ENCODE assay signal across 11 cellular contexts in the genomic region with DNA sequence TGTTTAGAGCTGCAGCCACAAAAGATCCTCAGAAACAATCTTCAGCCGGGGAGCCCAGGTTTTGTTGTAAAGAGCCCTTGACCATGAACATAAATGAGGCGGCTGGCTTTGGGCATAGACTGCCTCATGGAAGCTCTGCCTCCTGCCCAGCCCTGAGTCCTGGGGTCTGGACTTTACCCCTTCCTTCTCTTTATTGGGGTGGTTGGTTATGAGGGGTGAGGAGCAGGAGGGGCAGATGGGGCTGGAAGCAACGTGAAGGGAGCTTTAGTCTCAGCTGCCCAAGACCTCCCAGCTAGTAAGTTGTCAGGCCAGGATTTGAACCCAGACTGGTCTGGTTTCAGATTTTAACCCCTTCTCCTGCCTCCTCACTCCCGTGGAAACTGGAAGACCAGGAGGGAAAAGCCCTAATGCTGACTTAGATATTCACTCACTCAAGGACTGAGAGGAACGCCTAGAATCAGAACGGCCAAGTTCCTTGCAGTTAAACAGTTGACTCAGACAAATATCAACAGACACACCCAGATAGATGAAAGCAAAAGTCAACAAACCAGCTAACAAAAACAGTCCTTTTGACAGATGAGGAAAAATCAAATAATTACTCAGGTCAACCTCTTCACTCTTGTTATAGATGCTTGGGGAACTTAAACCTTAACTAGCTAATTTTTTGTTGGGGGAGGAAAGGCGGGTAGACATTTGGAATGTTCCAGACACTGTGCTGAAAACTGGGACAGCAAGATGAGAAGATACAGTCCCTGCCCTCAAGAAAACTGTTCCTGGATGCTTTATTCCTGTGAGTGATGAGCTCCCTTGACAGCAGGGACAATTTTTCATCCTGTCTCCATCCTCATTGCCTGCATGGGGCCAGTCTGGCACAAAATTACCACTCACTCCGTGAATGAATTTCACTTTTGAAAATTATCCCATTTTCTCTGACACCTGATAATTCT. TPM values are rescaled to one million over a fixed set of nuclear protein-coding genes. Genes with fewer than 3 reads are reported as not detected.
DNase-seq lines count a peak whose midpoint lies in the region; ATAC-seq and TF ChIP-seq lines count a peak whose summit lies in the region.
"Had no signal": no experiment of that assay in that cellular context is flagged by ENCODE, and none has a peak within 500 bp of the region (broad histone marks: within the 10 kb centered on the region; RNA-seq: fewer than 3 reads in every experiment).

No MANE protein-coding gene starts in this region.

- H3K4me1 Mint-ChIP-seq in MCF 10A (ENCODE audit: insufficient read depth, unreplicated experiment) (peaks cover 6% of the 10 kb centered on the region), WTC11 (peaks cover 11% of the 10 kb centered on the region; the same call in 1 of the 2 replicates)

- H3K9ac ChIP-seq in mammary epithelial cell (ENCODE audit: insufficient read depth, low read length) (no peak overlapping the region), Karpas-422 (ENCODE audit: low read length) (no peak overlapping the region)
- H3K9ac ChIP-seq: parathyroid adenoma had no signal

- POLR2A ChIA-PET in MCF 10A (lab: Yijun Ruan, JAX) = interaction anchor here (0.9 to 2.0 kb wide), 5 partner anchors 10 to 31 kb away, joined by 3 to 8 read pairs (median 3); no protein-coding TSS in a partner anchor
- POLR2A ChIA-PET in WTC11 (lab: Charles Lee) = no interaction called here

- ATAC-seq in WTC11 (no peak), lung (ENCODE audit: insufficient read depth, low FRiP score) (peak; percentile 50), HG03565 (IDR thresholded peaks at IDR 0.05; ENCODE audit: unreplicated experiment) (no peak), GM18870 (IDR thresholded peaks at IDR 0.05; ENCODE audit: unreplicated experiment) (no peak)
- ATAC-seq: GM12878 had no signal

- H3K27ac ChIP-seq in mammary epithelial cell (ENCODE audit: insufficient read depth, low read depth, low read length) = no peak overlapping the region
- H3K27ac ChIP-seq in lung (ENCODE audit: low read depth in 1 of 2, low read length in 1 of 2) = peak overlapping the region in 1 of 2 donors; percentile 69
- peak overlapping the region; percentile 56 for H3K27ac ChIP-seq in vagina
- H3K27ac ChIP-seq in Karpas-422 (ENCODE audit: low read length) = no peak overlapping the region
- H3K27ac ChIP-seq: heart right ventricle, parathyroid adenoma had no signal

- TF ChIP-seq CTCF in MCF 10A (IDR thresholded peaks at IDR 0.05; ENCODE audit: unreplicated experiment) (no peak), mammary epithelial cell (conservative IDR thresholded peaks at IDR 0.05 in 1 of 2, IDR thresholded peaks at IDR 0.05 in 1 of 2; ENCODE audit: extremely low read depth in 1 of 2, insufficient read depth in 1 of 2, low read depth in 1 of 2, low read length in 2 of 2) (no peak), WTC11 (IDR thresholded peaks at IDR 0.05) (no peak), lung (IDR thresholded peaks at IDR 0.05; ENCODE audit: control extremely low read depth, extremely low read depth) (no peak), vagina (IDR thresholded peaks at IDR 0.05) (no peak)

- CTCF ChIA-PET in MCF 10A (lab: Yijun Ruan, JAX) (interaction anchor here (0.6 to 2.2 kb wide), 15 partner anchors 9 to 375 kb away, joined by 3 to 11 read pairs (median 4); no protein-coding TSS in a partner anchor), mammary epithelial cell (lab: Charles Lee; ENCODE audit: low non-redundant PET) (no interaction called here), WTC11 (lab: Charles Lee) (interaction anchor here (1.7 to 1.9 kb wide), 2 partner anchors 13 to 32 kb away, joined by 6 to 7 read pairs; no protein-coding TSS in a partner anchor)

- no peaks in the 10 kb centered on the region for H3K27me3 ChIP-seq in mammary epithelial cell (ENCODE audit: insufficient read depth, low read length)
- no peaks in the 10 kb centered on the region for H3K27me3 ChIP-seq in lung (ENCODE audit: control insufficient read depth, insufficient read depth)
- no peaks in the 10 kb centered on the region for H3K27me3 ChIP-seq in vagina
- H3K27me3 ChIP-seq in Karpas-422 (ENCODE audit: low read length) = no peaks in the 10 kb centered on the region
- H3K27me3 ChIP-seq: heart right ventricle had no signal

- intact Hi-C loops in MCF 10A (cut with micrococcal nuclease) = no loop called here
- intact Hi-C loops in mammary epithelial cell (cut with micrococcal nuclease) = loop anchor here (2.0 kb wide), 1 partner anchor 17 kb away; no protein-coding TSS in a partner anchor
- intact Hi-C loops in vagina (cut with DNase I) = no loop called here

- H4K20me1 ChIP-seq in mammary epithelial cell (ENCODE audit: insufficient read depth, low read length) (no peaks in the 10 kb centered on the region), Karpas-422 (ENCODE audit: insufficient read depth, low read depth, low read length) (no peaks in the 10 kb centered on the region)

- in situ Hi-C loops in mammary epithelial cell (cut with MboI; ENCODE audit: low sequenced_read_pairs in 2 of 2) = no loop called here

- H3K4me2 ChIP-seq in mammary epithelial cell (ENCODE audit: insufficient read depth, low read depth, low read length) (no peak overlapping the region), Karpas-422 (ENCODE audit: low read depth, low read length, poor library complexity, severe bottlenecking) (no peak overlapping the region)

- H3K36me3 Mint-ChIP-seq in MCF 10A (ENCODE audit: insufficient read depth, unreplicated experiment) = no peaks in the 10 kb centered on the region
- H3K36me3 Mint-ChIP-seq in WTC11 = no peaks in the 10 kb centered on the region

- peak overlapping the region; percentile 38 for H3K4me3 Mint-ChIP-seq in MCF 10A (ENCODE audit: unreplicated experiment)
- H3K4me3 Mint-ChIP-seq in WTC11 = no peak overlapping the region

- no peaks in the 10 kb centered on the region for H3K36me3 ChIP-seq in mammary epithelial cell (ENCODE audit: insufficient read depth, low read length)
- H3K36me3 ChIP-seq in lung (ENCODE audit: control insufficient read depth in 2 of 2, insufficient read depth in 2 of 2, low read length in 2 of 2) = no peaks in the 10 kb centered on the region
- no peaks in the 10 kb centered on the region for H3K36me3 ChIP-seq in vagina
- no peaks in the 10 kb centered on the region for H3K36me3 ChIP-seq in Karpas-422 (ENCODE audit: insufficient read depth, low read length)
- H3K36me3 ChIP-seq: heart right ventricle had no signal

- 45% methylated on average over 7 of the region's 8 CpGs for WGBS in mammary epithelial cell (ENCODE audit: low coverage, missing lambda C conversion rate)
- WGBS in lung, 2 donors = 39 to 59% methylated on average over 8 of the region's 8 CpGs

- H3K9me3 Mint-ChIP-seq in MCF 10A (ENCODE audit: unreplicated experiment) = no peaks in the 10 kb centered on the region
- H3K9me3 Mint-ChIP-seq in WTC11 = no peaks in the 10 kb centered on the region

- no peak overlapping the region for H2AFZ ChIP-seq in mammary epithelial cell (ENCODE audit: low read depth, low read length)
- no peak overlapping the region for H2AFZ ChIP-seq in Karpas-422 (ENCODE audit: low read length)
- H2AFZ ChIP-seq: parathyroid adenoma had no signal

- no peaks in the 10 kb centered on the region for H3K9me3 ChIP-seq in mammary epithelial cell (replicated peaks; ENCODE audit: insufficient read depth, low read length)
- peaks cover 0 to 2% of the 10 kb centered on the region in 2 donors for H3K9me3 ChIP-seq in lung (ENCODE audit: control insufficient read depth in 2 of 2, insufficient read depth in 1 of 2, low read length in 1 of 2)
- H3K9me3 ChIP-seq in vagina = no peaks in the 10 kb centered on the region
- no peaks in the 10 kb centered on the region for H3K9me3 ChIP-seq in Karpas-422 (ENCODE audit: low read length)

- H3K27me3 Mint-ChIP-seq in MCF 10A (ENCODE audit: insufficient read depth, unreplicated experiment) = no peaks in the 10 kb centered on the region
- no peaks in the 10 kb centered on the region for H3K27me3 Mint-ChIP-seq in WTC11 (ENCODE audit: low read depth)

- TF ChIP-seq POLR2A in vagina (IDR thresholded peaks at IDR 0.05) = no peak

- BruUV-seq in MCF 10A (replicated peaks; lab: Mats Ljungman, UMichigan) = no TSS peak
- no TSS peak for BruUV-seq in mammary epithelial cell (replicated peaks; lab: Mats Ljungman, UMichigan)

- DNase-seq in MCF 10A (ENCODE audit: unreplicated experiment) (peak; percentile 54), mammary epithelial cell (no peak), WTC11 (ENCODE audit: low spot score) (no peak), lung (ENCODE audit: low spot score) (no peak), vagina (ENCODE audit: extremely low spot score in 2 of 2) (no peak), Karpas-422 (no peak)
- DNase-seq: heart right ventricle had no signal

- H3K79me2 ChIP-seq in mammary epithelial cell (ENCODE audit: insufficient read depth, low read length) = no peaks in the 10 kb centered on the region
- H3K79me2 ChIP-seq in Karpas-422 (ENCODE audit: low read length) = no peaks in the 10 kb centered on the region
- H3K79me2 ChIP-seq: parathyroid adenoma had no signal

- no peak overlapping the region for H3K4me3 ChIP-seq in mammary epithelial cell (replicated peaks in 1 of 3; ENCODE audit: insufficient read depth in 1 of 3, low read depth in 2 of 3, low read length in 3 of 3)
- no peak overlapping the region for H3K4me3 ChIP-seq in lung
- H3K4me3 ChIP-seq in vagina = no peak overlapping the region
- no peak overlapping the region for H3K4me3 ChIP-seq in Karpas-422 (ENCODE audit: low read length)
- H3K4me3 ChIP-seq: GM12878, heart right ventricle had no signal

- no peaks in the 10 kb centered on the region for H3K4me1 ChIP-seq in mammary epithelial cell (ENCODE audit: insufficient read depth, low read length)
- H3K4me1 ChIP-seq in lung (ENCODE audit: control insufficient read depth in 2 of 2, insufficient read depth in 2 of 2, low read length in 2 of 2) = no peaks in the 10 kb centered on the region
- H3K4me1 ChIP-seq in vagina = peaks cover 11% of the 10 kb centered on the region
- no peaks in the 10 kb centered on the region for H3K4me1 ChIP-seq in Karpas-422 (ENCODE audit: low read length)
- H3K4me1 ChIP-seq: parathyroid adenoma had no signal

- no peak overlapping the region for H3K27ac Mint-ChIP-seq in MCF 10A (ENCODE audit: low read depth, unreplicated experiment)
- no peak overlapping the region for H3K27ac Mint-ChIP-seq in WTC11

- dilution Hi-C loops in mammary epithelial cell (cut with HindIII; ENCODE audit: low sequenced_read_pairs) = no loop called here

- no peaks in the 10 kb centered on the region for H3K9me2 ChIP-seq in Karpas-422 (replicated peaks; ENCODE audit: insufficient read depth, low read length)

RNA-seq across cellular contexts. Expression of gene ARRB1, which starts 20.7 kb away (rescaled TPM):
- total RNA-seq in MCF 10A (2022) (0.44 and 0.98 TPM in 2 replicates), mammary epithelial cell (1 to 10 TPM; 3.9 to 5.3 TPM), WTC11 (2021) (81.0 to 90.1 TPM (median 82.9 TPM) in 3 replicates), lung (100 to 1,000 TPM in 1 of 2 donors, 10 to 100 TPM in 1; 64.4 to 145 TPM), vagina (33.1 TPM)
- polyA plus RNA-seq in mammary epithelial cell (5.4 TPM), lung (10 to 100 TPM; 39.8 to 46.0 TPM)
- 9.9 TPM for polyA minus RNA-seq in mammary epithelial cell
- total RNA-seq in Karpas-422 (2014; rRNA removed; shearing (Covaris generic); ENCODE audit: low replicate concordance) = not detected in 2 replicates

RNA-seq across cellular contexts. Expression of gene RPS3, which starts 27.1 kb away (rescaled TPM):
- 3,172 and 3,444 TPM in 2 replicates for total RNA-seq in MCF 10A (2022)
- 1,000 to 10,000 TPM; 1,423 to 2,367 TPM for total RNA-seq in mammary epithelial cell
- polyA plus RNA-seq in mammary epithelial cell = 3,767 TPM
- polyA minus RNA-seq in mammary epithelial cell = 2,014 TPM
- total RNA-seq in WTC11 (2021) = 3,967 to 4,516 TPM (median 4,446 TPM) in 3 replicates
- 1,000 to 10,000 TPM; 1,036 to 2,104 TPM for total RNA-seq in lung
- 1,000 to 10,000 TPM; 2,193 to 2,813 TPM for polyA plus RNA-seq in lung
- total RNA-seq in vagina = 1,625 TPM
- total RNA-seq in Karpas-422 (2014; rRNA removed; shearing (Covaris generic); ENCODE audit: low replicate concordance) = 2,332 and 2,975 TPM in 2 replicates
